Comparison of ENCODE assay signal across 19 cellular contexts in genomic region chr1:71857862-71858261, GRCh38.
DNase-seq lines count a peak whose midpoint lies in the region; ATAC-seq and TF ChIP-seq lines count a peak whose summit lies in the region.
"Had no signal": no experiment of that assay in that cellular context is flagged by ENCODE, and none has a peak within 500 bp of the region (broad histone marks: within the 10 kb centered on the region; RNA-seq: fewer than 3 reads in every experiment).

No MANE protein-coding gene starts in this region.

- H3K27ac ChIP-seq in BLaER1, result no peak overlapping the region
- no peak overlapping the region for H3K27ac ChIP-seq in IMR-90 (ENCODE audit: insufficient read depth, low read length)
- H3K27ac ChIP-seq in upper lobe of right lung, result no peak overlapping the region
- H3K27ac ChIP-seq: Peyer's patch, thyroid gland had no signal

- H2AK5ac ChIP-seq in IMR-90 (ENCODE audit: low read depth, low read length), result no peak overlapping the region

- H3K9ac ChIP-seq in BLaER1, result no peak overlapping the region
- H3K9ac ChIP-seq in IMR-90 (ENCODE audit: low read depth, low read length), result no peak overlapping the region

- POLR2A ChIA-PET in IMR-90 (lab: Charles Lee; ENCODE audit: unreplicated experiment), result no interaction called here

- no peak overlapping the region for H3K56ac ChIP-seq in IMR-90 (ENCODE audit: extremely low read depth, insufficient read depth, low read length)

- dilution Hi-C loops in IMR-90 (cut with HindIII; ENCODE audit: low sequenced_read_pairs, unreplicated experiment), result no loop called here

- no peaks in the 10 kb centered on the region for H3K9me1 ChIP-seq in IMR-90 (ENCODE audit: insufficient read depth, low read length)

- H2AFZ ChIP-seq in IMR-90 (replicated peaks; ENCODE audit: low read length, poor library complexity), result no peak overlapping the region

- BruUV-seq in IMR-90 (replicated peaks; lab: Mats Ljungman, UMichigan), result no TSS peak

- peaks cover 9% of the 10 kb centered on the region; the same call in 1 of the 2 replicates for H3K9me3 ChIP-seq in BLaER1
- no peaks in the 10 kb centered on the region for H3K9me3 ChIP-seq in IMR-90 (ENCODE audit: control insufficient read depth, insufficient read depth, low read length)
- no peaks in the 10 kb centered on the region for H3K9me3 ChIP-seq in upper lobe of right lung
- H3K9me3 ChIP-seq: BE2C, Peyer's patch, thyroid gland had no signal

- no peak overlapping the region for H2BK5ac ChIP-seq in IMR-90 (ENCODE audit: low read depth, low read length, poor library complexity, severe bottlenecking)

- no peak overlapping the region for H2BK20ac ChIP-seq in IMR-90 (ENCODE audit: low read depth, low read length)

- no peak overlapping the region for H2BK120ac ChIP-seq in IMR-90 (ENCODE audit: low read depth, low read length)

- DNase-seq in IMR-90 (no peak), cardiac fibroblast (ENCODE audit: low read depth in 2 of 2) (peak; percentile 57 to 76), omental fat pad (ENCODE audit: low spot score) (no peak), left lobe of liver (ENCODE audit: low spot score) (no peak), upper lobe of right lung (no peak)
- DNase-seq: activated CD4-positive, alpha-beta T cell treated with anti-CD3 and anti-CD28 coated beads, Interleukin-2, amount 50 U/mL, for 48 hours; activated effector memory CD4-positive, alpha-beta T cell treated with anti-CD3 and anti-CD28 coated beads, Interleukin-2, amount 50 U/mL, for 16 hours; BE2C; caudate nucleus; mesenchymal stem cell; natural killer cell; NCI-H345; Peyer's patch; posterior cingulate gyrus; stimulated activated CD4-positive, alpha-beta T cell treated with anti-CD3 and anti-CD28 coated beads, Interleukin-2, amount 100 ng/mL, for 24 hours; stimulated activated naive B cell treated with anti-CD40 and anti-IgM and Interleukin-4, amounts not matched to agents 10 μg/mL and 1 μg/mL and 100 μg/mL, for 72 hours; thyroid gland had no signal

- H2BK15ac ChIP-seq in IMR-90 (ENCODE audit: low read depth, low read length), result no peak overlapping the region

- WGBS in IMR-90 (ENCODE audit: extremely low coverage in 2 of 2, insufficient read length in 1 of 2), 2 experiments, result 40% methylated on average over 1 of the region's 1 CpG; no CpG with 5 or more reads in 1 of the 2 experiments

- ATAC-seq in IMR-90 (ENCODE audit: low read depth) (peak; percentile 37; the same call in 1 of the 2 replicates), omental fat pad (ENCODE audit: low FRiP score) (peak; percentile 64), left lobe of liver (no peak), HG03097 (IDR thresholded peaks at IDR 0.05; ENCODE audit: low FRiP score, unreplicated experiment) (no peak), upper lobe of right lung (no peak)
- ATAC-seq: natural killer cell; stimulated activated naive B cell treated with anti-CD40 and anti-IgM and Interleukin-4, amounts not matched to agents 10 μg/mL and 1 μg/mL and 100 μg/mL, for 72 hours had no signal

- H3K79me1 ChIP-seq in IMR-90 (ENCODE audit: low read depth in 1 of 2, low read length in 2 of 2), result no peaks in the 10 kb centered on the region

- no peak for TF ChIP-seq CTCF in IMR-90 (conservative IDR thresholded peaks at IDR 0.05; ENCODE audit: low read depth, low read length)
- no peak for TF ChIP-seq CTCF in cardiac fibroblast (IDR thresholded peaks at IDR 0.05; ENCODE audit: low read depth, low read length)
- TF ChIP-seq CTCF in omental fat pad (IDR thresholded peaks at IDR 0.05), result no peak
- TF ChIP-seq CTCF in upper lobe of right lung (IDR thresholded peaks at IDR 0.05), result no peak

- TF ChIP-seq RAD21 in IMR-90 (IDR thresholded peaks at IDR 0.05; ENCODE audit: low read length), result no peak

- TF ChIP-seq POLR2A in IMR-90 (IDR thresholded peaks at IDR 0.05; ENCODE audit: low read depth, low read length), result no peak

- H4K20me1 ChIP-seq in BLaER1 (no peaks in the 10 kb centered on the region), IMR-90 (ENCODE audit: insufficient read depth, low read length) (no peaks in the 10 kb centered on the region)

- H3K4me1 ChIP-seq in BLaER1, result peaks cover 16% of the 10 kb centered on the region
- H3K4me1 ChIP-seq in IMR-90 (ENCODE audit: control insufficient read depth, insufficient read depth, low read length), result no peaks in the 10 kb centered on the region
- no peaks in the 10 kb centered on the region for H3K4me1 ChIP-seq in upper lobe of right lung
- H3K4me1 ChIP-seq: BE2C, Peyer's patch, thyroid gland had no signal

- no peak overlapping the region for H2AK9ac ChIP-seq in IMR-90 (replicated peaks; ENCODE audit: low read depth, low read length, poor library complexity)

- H3K4me2 ChIP-seq in BLaER1 (peak overlapping the region; percentile 33), IMR-90 (ENCODE audit: low read depth, low read length) (no peak overlapping the region)

- no peak overlapping the region for H4K91ac ChIP-seq in IMR-90 (ENCODE audit: insufficient read depth, low read depth, low read length)

- no peak overlapping the region for H3K4ac ChIP-seq in IMR-90 (ENCODE audit: low read depth, low read length)

- no peak overlapping the region for H3K14ac ChIP-seq in IMR-90 (replicated peaks; ENCODE audit: low read depth, low read length)

- H3K18ac ChIP-seq in IMR-90 (ENCODE audit: low read depth, low read length), result no peak overlapping the region

- H4K8ac ChIP-seq in IMR-90 (ENCODE audit: low read depth in 2 of 2, low read length in 2 of 2), result no peak overlapping the region

- H3K27me3 ChIP-seq in BLaER1 (no peaks in the 10 kb centered on the region), IMR-90 (ENCODE audit: control insufficient read depth, insufficient read depth, low read length) (no peaks in the 10 kb centered on the region), upper lobe of right lung (no peaks in the 10 kb centered on the region)
- H3K27me3 ChIP-seq: BE2C, Peyer's patch, thyroid gland had no signal

- in situ Hi-C loops in IMR-90 (cut with MboI; ENCODE audit: low sequenced_read_pairs), result no loop called here

- no peak overlapping the region for H4K5ac ChIP-seq in IMR-90 (ENCODE audit: low read depth, low read length)

- CTCF ChIA-PET in IMR-90 (lab: Yijun Ruan, JAX), result no interaction called here

- H3K23ac ChIP-seq in IMR-90 (ENCODE audit: low read depth, low read length), result no peak overlapping the region

- H3K4me3 ChIP-seq in BLaER1 (no peak overlapping the region), IMR-90 (ENCODE audit: insufficient read depth, low read depth, low read length) (no peak overlapping the region), cardiac fibroblast (replicated peaks in 1 of 2; ENCODE audit: low read depth in 2 of 2, low read length in 2 of 2) (no peak overlapping the region), upper lobe of right lung (no peak overlapping the region)
- H3K4me3 ChIP-seq: Peyer's patch, thyroid gland had no signal

- no peaks in the 10 kb centered on the region for H3K36me3 ChIP-seq in BLaER1
- no peaks in the 10 kb centered on the region for H3K36me3 ChIP-seq in IMR-90 (ENCODE audit: control insufficient read depth, insufficient read depth, low read length)
- H3K36me3 ChIP-seq in upper lobe of right lung, result no peaks in the 10 kb centered on the region
- H3K36me3 ChIP-seq: BE2C, Peyer's patch, thyroid gland had no signal

- intact Hi-C loops in IMR-90 (cut with micrococcal nuclease), result no loop called here
- intact Hi-C loops in upper lobe of right lung (cut with DNase I), result no loop called here

TF ChIP-seq in IMR-90, 13 proteins besides CTCF, POLR2A, EP300 and RAD21:
- TF ChIP-seq CHD1 (IDR thresholded peaks at IDR 0.05; ENCODE audit: low read depth, low read length) (no peak), MAFK (IDR thresholded peaks at IDR 0.05; ENCODE audit: low read depth, low read length) (no peak)
- TF ChIP-seq, protein P1, sequence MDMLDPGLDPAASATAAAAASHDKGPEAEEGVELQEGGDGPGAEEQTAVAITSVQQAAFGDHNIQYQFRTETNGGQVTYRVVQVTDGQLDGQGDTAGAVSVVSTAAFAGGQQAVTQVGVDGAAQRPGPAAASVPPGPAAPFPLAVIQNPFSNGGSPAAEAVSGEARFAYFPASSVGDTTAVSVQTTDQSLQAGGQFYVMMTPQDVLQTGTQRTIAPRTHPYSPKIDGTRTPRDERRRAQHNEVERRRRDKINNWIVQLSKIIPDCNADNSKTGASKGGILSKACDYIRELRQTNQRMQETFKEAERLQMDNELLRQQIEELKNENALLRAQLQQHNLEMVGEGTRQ (IDR thresholded peaks at IDR 0.05; ENCODE audit: low read depth, low read length), result no peak

Comparison
In these comparisons a context has a peak if more than half of its experiments do, and no peak if none do; other contexts are left out.
1. ATAC-seq: peak in IMR-90 (single experiment) and omental fat pad (single experiment); none in left lobe of liver (single experiment), HG03097 (single experiment) and upper lobe of right lung (single experiment).
2. DNase-seq: peak in cardiac fibroblast (2 of 2); none in IMR-90 (single experiment), omental fat pad (single experiment), left lobe of liver (single experiment) and upper lobe of right lung (single experiment).